8 cellular contexts compared by ENCODE assay signal in the genomic region with DNA sequence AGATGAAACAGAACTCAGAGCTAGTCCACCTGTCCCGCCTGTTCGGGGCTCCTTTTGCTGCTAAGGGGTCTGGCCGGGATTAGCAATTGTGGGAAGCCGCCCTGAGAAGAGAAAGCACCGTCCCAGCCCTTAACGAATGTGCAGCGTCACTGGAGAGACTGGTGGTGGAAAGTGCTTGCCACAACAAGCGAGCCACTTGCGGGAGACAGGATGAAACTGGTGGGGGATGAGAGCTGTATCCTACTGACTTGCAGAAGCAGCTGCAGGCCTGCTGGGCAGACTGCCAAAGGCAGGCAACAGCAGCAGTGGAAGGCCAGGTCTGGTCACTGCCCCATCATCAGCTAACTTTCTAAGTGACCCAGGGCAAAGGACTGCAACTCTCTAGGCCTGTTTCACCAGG.
DNase-seq lines count a peak whose midpoint lies in the region; ATAC-seq and TF ChIP-seq lines count a peak whose summit lies in the region.

No MANE protein-coding gene starts in this region.

- H3K9me3 ChIP-seq in HEK293 (ENCODE audit: control insufficient read depth, insufficient read depth, low read depth, low read length) (no peaks in the 10 kb centered on the region), osteoblast (ENCODE audit: low read depth, low read length) (no peaks in the 10 kb centered on the region)

- H3K4me3 ChIP-seq in HEK293 (ENCODE audit: low read depth, low read length) (no peak overlapping the region), fibroblast of pulmonary artery (replicated peaks; ENCODE audit: low read depth, low read length) (no peak overlapping the region), osteoblast (ENCODE audit: insufficient read depth, low read length) (no peak overlapping the region)

- peaks cover 18% of the 10 kb centered on the region for H3K36me3 Mint-ChIP-seq in activated T-helper 2 cell treated with anti-CD3 and anti-CD28 coated beads, Interferon-gamma antibody, Interleukin-2, Interleukin-4, amounts not matched to agents 10 μg/mL and 5 μg/mL and 100 μg/mL, durations not matched to agents 14 hours and 24 hours and 36 hours (ENCODE audit: low read depth)

- H3K27ac ChIP-seq in HEK293 (ENCODE audit: extremely low read depth, low read depth, low read length) (no peak overlapping the region), osteoblast (ENCODE audit: low read depth, low read length) (no peak overlapping the region)

- TF ChIP-seq CTCF in HEK293 (tag by site-specific recombination; IDR thresholded peaks at IDR 0.05), result no peak
- no peak for TF ChIP-seq CTCF in fibroblast of pulmonary artery (IDR thresholded peaks at IDR 0.05; ENCODE audit: low read length, missing control alignments)
- TF ChIP-seq CTCF in osteoblast (IDR thresholded peaks at IDR 0.05; ENCODE audit: extremely low read depth, low read depth, low read length), result no peak

- intact Hi-C loops in activated T-helper 2 cell treated with anti-CD3 and anti-CD28 coated beads, Interferon-gamma antibody, Interleukin-2, Interleukin-4, amounts not matched to agents 10 μg/mL and 5 μg/mL and 100 μg/mL, durations not matched to agents 14 hours and 24 hours and 36 hours (cut with micrococcal nuclease), result loop anchor here (1.0 to 2.0 kb wide), 3 partner anchors 41 to 92 kb away; no protein-coding TSS in a partner anchor

- ATAC-seq in HG02798 (IDR thresholded peaks at IDR 0.05; ENCODE audit: poor library complexity, unreplicated experiment), result no peak

- peak overlapping the region; percentile 60 for H3K4me3 Mint-ChIP-seq in activated T-helper 2 cell treated with anti-CD3 and anti-CD28 coated beads, Interferon-gamma antibody, Interleukin-2, Interleukin-4, amounts not matched to agents 10 μg/mL and 5 μg/mL and 100 μg/mL, durations not matched to agents 14 hours and 24 hours and 36 hours (ENCODE audit: low read depth)

- H3K36me3 ChIP-seq in HEK293 (ENCODE audit: control insufficient read depth in 2 of 2, insufficient read depth in 1 of 2, low read length in 2 of 2) (no peaks in the 10 kb centered on the region), osteoblast (ENCODE audit: insufficient read depth, low read length) (no peaks in the 10 kb centered on the region)

- no peaks in the 10 kb centered on the region for H3K79me2 ChIP-seq in osteoblast (ENCODE audit: insufficient read depth, low read length)

- H3K4me2 ChIP-seq in osteoblast (ENCODE audit: insufficient read depth, low read length), result no peak overlapping the region

- no peaks in the 10 kb centered on the region for H3K9me3 Mint-ChIP-seq in activated T-helper 2 cell treated with anti-CD3 and anti-CD28 coated beads, Interferon-gamma antibody, Interleukin-2, Interleukin-4, amounts not matched to agents 10 μg/mL and 5 μg/mL and 100 μg/mL, durations not matched to agents 14 hours and 24 hours and 36 hours

- DNase-seq in NOMO-1 treated with DMSO at 0.1 percent for 48 hours (lab: John Stamatoyannopoulos, UW; ENCODE audit: unreplicated experiment), result peak; percentile 61
- peak; percentile 43 for DNase-seq in activated T-helper 2 cell treated with anti-CD3 and anti-CD28 coated beads, Interferon-gamma antibody, Interleukin-2, Interleukin-4, amounts not matched to agents 10 μg/mL and 5 μg/mL and 100 μg/mL, durations not matched to agents 14 hours and 24 hours and 36 hours (ENCODE audit: low spot score)
- peak; percentile 86 for DNase-seq in fibroblast of pulmonary artery (ENCODE audit: low read depth)
- peak; percentile 94 for DNase-seq in osteoblast (ENCODE audit: insufficient read length, low spot score, missing footprints)
- DNase-seq in GOT3 (lab: John Stamatoyannopoulos, UW), result no peak
- no peak for DNase-seq in cerebellar nuclear complex (lab: John Stamatoyannopoulos, UW)

- no peaks in the 10 kb centered on the region for H3K27me3 Mint-ChIP-seq in activated T-helper 2 cell treated with anti-CD3 and anti-CD28 coated beads, Interferon-gamma antibody, Interleukin-2, Interleukin-4, amounts not matched to agents 10 μg/mL and 5 μg/mL and 100 μg/mL, durations not matched to agents 14 hours and 24 hours and 36 hours (ENCODE audit: low read depth)

- H2AFZ ChIP-seq in osteoblast (ENCODE audit: low read length), result no peak overlapping the region

- CTCF ChIA-PET in HEK293 (lab: Yijun Ruan, JAX), result interaction anchor here (0.7 to 0.8 kb wide), 2 partner anchors 93 to 153 kb away, joined by 3 to 4 read pairs; no protein-coding TSS in a partner anchor

- H3K4me1 ChIP-seq in HEK293 (ENCODE audit: control insufficient read depth, insufficient read depth, low read length) (no peaks in the 10 kb centered on the region), osteoblast (ENCODE audit: insufficient read depth, low read length) (peaks cover 23% of the 10 kb centered on the region)

- peaks cover 15% of the 10 kb centered on the region for H4K20me1 ChIP-seq in osteoblast (ENCODE audit: insufficient read depth, low read length)

- H3K4me1 Mint-ChIP-seq in activated T-helper 2 cell treated with anti-CD3 and anti-CD28 coated beads, Interferon-gamma antibody, Interleukin-2, Interleukin-4, amounts not matched to agents 10 μg/mL and 5 μg/mL and 100 μg/mL, durations not matched to agents 14 hours and 24 hours and 36 hours (ENCODE audit: low read depth), result peaks cover 60% of the 10 kb centered on the region

- no peaks in the 10 kb centered on the region for H3K27me3 ChIP-seq in osteoblast (ENCODE audit: insufficient read depth, low read length)

- H3K27ac Mint-ChIP-seq in activated T-helper 2 cell treated with anti-CD3 and anti-CD28 coated beads, Interferon-gamma antibody, Interleukin-2, Interleukin-4, amounts not matched to agents 10 μg/mL and 5 μg/mL and 100 μg/mL, durations not matched to agents 14 hours and 24 hours and 36 hours, result peak overlapping the region; percentile 78

- POLR2A ChIA-PET in HEK293 (lab: Yijun Ruan, JAX), result no interaction called here

TF ChIP-seq in HEK293, 187 proteins besides CTCF, POLR2A, EP300 and RAD21:
- TF ChIP-seq ZNF10 (tag by site-specific recombination; IDR thresholded peaks at IDR 0.05), result peak; percentile 69; the same call in 1 of the 2 replicates
- TF ChIP-seq, protein P1, sequence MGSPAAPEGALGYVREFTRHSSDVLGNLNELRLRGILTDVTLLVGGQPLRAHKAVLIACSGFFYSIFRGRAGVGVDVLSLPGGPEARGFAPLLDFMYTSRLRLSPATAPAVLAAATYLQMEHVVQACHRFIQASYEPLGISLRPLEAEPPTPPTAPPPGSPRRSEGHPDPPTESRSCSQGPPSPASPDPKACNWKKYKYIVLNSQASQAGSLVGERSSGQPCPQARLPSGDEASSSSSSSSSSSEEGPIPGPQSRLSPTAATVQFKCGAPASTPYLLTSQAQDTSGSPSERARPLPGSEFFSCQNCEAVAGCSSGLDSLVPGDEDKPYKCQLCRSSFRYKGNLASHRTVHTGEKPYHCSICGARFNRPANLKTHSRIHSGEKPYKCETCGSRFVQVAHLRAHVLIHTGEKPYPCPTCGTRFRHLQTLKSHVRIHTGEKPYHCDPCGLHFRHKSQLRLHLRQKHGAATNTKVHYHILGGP (tag by site-specific recombination; IDR thresholded peaks at IDR 0.05), result no peak
- TF ChIP-seq ZNF311 (tag by site-specific recombination; IDR thresholded peaks at IDR 0.05; ENCODE audit: borderline replicate concordance), result no peak
- TF ChIP-seq TCF7L2 (IDR thresholded peaks at IDR 0.05; ENCODE audit: borderline replicate concordance, low read depth, low read length), result no peak
- no peak for TF ChIP-seq ZNF211 (tag by site-specific recombination; IDR thresholded peaks at IDR 0.05; ENCODE audit: low read depth)
- TF ChIP-seq, protein P2, sequence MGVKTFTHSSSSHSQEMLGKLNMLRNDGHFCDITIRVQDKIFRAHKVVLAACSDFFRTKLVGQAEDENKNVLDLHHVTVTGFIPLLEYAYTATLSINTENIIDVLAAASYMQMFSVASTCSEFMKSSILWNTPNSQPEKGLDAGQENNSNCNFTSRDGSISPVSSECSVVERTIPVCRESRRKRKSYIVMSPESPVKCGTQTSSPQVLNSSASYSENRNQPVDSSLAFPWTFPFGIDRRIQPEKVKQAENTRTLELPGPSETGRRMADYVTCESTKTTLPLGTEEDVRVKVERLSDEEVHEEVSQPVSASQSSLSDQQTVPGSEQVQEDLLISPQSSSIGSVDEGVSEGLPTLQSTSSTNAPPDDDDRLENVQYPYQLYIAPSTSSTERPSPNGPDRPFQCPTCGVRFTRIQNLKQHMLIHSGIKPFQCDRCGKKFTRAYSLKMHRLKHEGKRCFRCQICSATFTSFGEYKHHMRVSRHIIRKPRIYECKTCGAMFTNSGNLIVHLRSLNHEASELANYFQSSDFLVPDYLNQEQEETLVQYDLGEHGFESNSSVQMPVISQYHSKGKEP (tag by site-specific recombination; IDR thresholded peaks at IDR 0.05), result 0 out of 2 replicates have a peak, but pooled peaks have one; percentile 24
- no peak for TF ChIP-seq ZBTB20 (tag by site-specific recombination; IDR thresholded peaks at IDR 0.05)
- TF ChIP-seq PRDM1 (tag by site-specific recombination; IDR thresholded peaks at IDR 0.05), result 0 out of 2 replicates have a peak, but pooled peaks have one; percentile 20
- no peak for TF ChIP-seq GLIS1 (tag by site-specific recombination; IDR thresholded peaks at IDR 0.05)
- TF ChIP-seq ZNF548 (tag by site-specific recombination; IDR thresholded peaks at IDR 0.05), result no peak
- no peak for TF ChIP-seq ZNF121 (tag by site-specific recombination; IDR thresholded peaks at IDR 0.05)
- no peak for TF ChIP-seq SCRT2 (tag by site-specific recombination; IDR thresholded peaks at IDR 0.05)
TF ChIP-seq in HEK293: peak in this region for 3.

Comparison
In these comparisons a context has a peak if more than half of its experiments do, and no peak if none do; other contexts are left out.
1. DNase-seq: peak in NOMO-1 treated with DMSO at 0.1 percent for 48 hours (single experiment), activated T-helper 2 cell treated with anti-CD3 and anti-CD28 coated beads, Interferon-gamma antibody, Interleukin-2, Interleukin-4, amounts not matched to agents 10 μg/mL and 5 μg/mL and 100 μg/mL, durations not matched to agents 14 hours and 24 hours and 36 hours (single experiment), fibroblast of pulmonary artery (single experiment) and osteoblast (single experiment); none in GOT3 (single experiment) and cerebellar nuclear complex (0 of 2).